In the genomic region with DNA sequence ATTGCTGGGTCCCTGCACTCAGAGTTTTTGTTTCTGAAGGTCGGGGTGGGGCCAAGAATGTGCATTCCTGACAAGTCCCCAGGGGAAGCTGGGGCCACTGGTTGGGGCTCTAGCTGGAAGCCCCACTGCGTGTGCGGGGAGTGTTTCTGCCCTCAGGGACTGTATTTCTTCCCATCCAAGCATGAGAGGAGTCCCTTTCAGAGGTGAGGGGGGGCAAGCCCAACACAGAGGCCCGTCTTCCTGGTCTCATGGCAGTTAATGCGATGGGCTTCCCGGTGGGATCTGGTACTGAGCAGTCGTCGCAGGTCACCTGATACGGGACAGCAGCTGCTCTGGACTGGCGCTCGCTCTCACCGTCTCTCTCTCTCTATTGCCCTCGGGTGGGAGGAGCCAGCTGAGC, we compare ENCODE assay signal across 23 cellular contexts. TPM values are rescaled to one million over a fixed set of nuclear protein-coding genes. Genes with fewer than 3 reads are reported as not detected.
DNase-seq lines count a peak whose midpoint lies in the region; ATAC-seq, FAIRE-seq and TF ChIP-seq lines count a peak whose summit lies in the region.
"Had no signal": no experiment of that assay in that cellular context is flagged by ENCODE, and none has a peak within 500 bp of the region (broad histone marks: within the 10 kb centered on the region; RNA-seq: fewer than 3 reads in every experiment).

No MANE protein-coding gene starts in this region.

- H3K4me3 ChIP-seq in esophagus muscularis mucosa (no peak overlapping the region), HepG2 (replicated peaks in 1 of 3; ENCODE audit: insufficient read depth in 1 of 3, low read depth in 2 of 3, low read length in 3 of 3) (no peak overlapping the region)

- H4K20me1 ChIP-seq in HepG2 (ENCODE audit: insufficient read depth, low read length): no peaks in the 10 kb centered on the region; the same call in 1 of the 2 replicates

- H3K27ac ChIP-seq in esophagus muscularis mucosa (replicated peaks in 1 of 4) (no peak overlapping the region), HepG2 (ENCODE audit: extremely low read length, insufficient read depth, low read length) (no peak overlapping the region)
- H3K27ac ChIP-seq: C4-2B had no signal

- BruUV-seq in HepG2 (replicated peaks; lab: Mats Ljungman, UMichigan): no TSS peak

- in situ Hi-C loops in HepG2 (cut with HindIII; ENCODE audit: extremely low pct_ligation_motif_present, low pct_unique_long_range_greater_than_20kb): no loop called here

- CTCF ChIA-PET in HepG2 (lab: Yijun Ruan, JAX; ENCODE audit: low intra/inter-chr PET ratio, low total read pairs): no interaction called here

- H3K4me2 ChIP-seq in HepG2 (ENCODE audit: low read depth, low read length): no peak overlapping the region

- TF ChIP-seq EP300 in esophagus muscularis mucosa (IDR thresholded peaks at IDR 0.05) (no peak), HepG2 (IDR thresholded peaks at IDR 0.05; ENCODE audit: low read depth in 2 of 2, low read length in 2 of 2) (no peak), HepG2 (CRISPR knock-in tag; IDR thresholded peaks at IDR 0.05; ENCODE audit: borderline replicate concordance) (no peak)

- WGBS in esophagus muscularis mucosa: 89% methylated on average over 13 of the region's 13 CpGs
- WGBS in HepG2 (ENCODE audit: low lambda C conversion rate): 18% methylated on average over 3 of the region's 13 CpGs

- TF ChIP-seq RAD21 in HepG2 (CRISPR knock-in tag; IDR thresholded peaks at IDR 0.05): no peak

- peaks cover 0 to 12% (median 0%) of the 10 kb centered on the region in 4 donors for H3K27me3 ChIP-seq in esophagus muscularis mucosa
- peaks cover 0 to 4% of the 10 kb centered on the region in 2 experiments; a peak in 3 of 5 replicates for H3K27me3 ChIP-seq in HepG2 (ENCODE audit: control insufficient read depth in 1 of 2, insufficient read depth in 2 of 2, low read length in 2 of 2)

- H2AFZ ChIP-seq in HepG2 (ENCODE audit: low read length): no peak overlapping the region

- no peak for ATAC-seq in HG03565 (IDR thresholded peaks at IDR 0.05; ENCODE audit: unreplicated experiment)
- no peak for ATAC-seq in HepG2
- ATAC-seq: Right ventricle myocardium inferior had no signal

- H3K9ac ChIP-seq in ES-I3 (ENCODE audit: low read depth, low read length) (peak overlapping the region; percentile 29; the same call in 1 of the 2 replicates), HepG2 (ENCODE audit: insufficient read depth, low read depth, low read length) (no peak overlapping the region)

- DNase-seq in LHCN-M2 (ENCODE audit: low read depth) (peak; percentile 9), esophagus muscularis mucosa (ENCODE audit: extremely low spot score) (peak; percentile 60), mesenteric fat pad (ENCODE audit: low spot score) (peak; percentile 82), HepG2 (ENCODE audit: low spot score) (no peak)
- no peak for DNase-seq in activated CD8-positive, alpha-beta memory T cell treated with anti-CD3 and anti-CD28 coated beads for 24 hours
- no peak for DNase-seq in effector CD8-positive, alpha-beta T cell (lab: John Stamatoyannopoulos, UW)
- DNase-seq: Calu3; CD8-positive, alpha-beta memory T cell; DMS153; EL; KG1; NCI-H1092 treated with DMSO at 0.1 percent for 48 hours; NCI-H1436 treated with DMSO at 0.1 percent for 48 hours; NCI-H1930; NCI-H774 had no signal

- H3K79me2 ChIP-seq in HepG2 (ENCODE audit: insufficient read depth, low read length): no peaks in the 10 kb centered on the region

- intact Hi-C loops in esophagus muscularis mucosa (cut with DNase I) (no loop called here), HepG2 (cut with micrococcal nuclease; ENCODE audit: unreplicated experiment) (no loop called here)

- H3K36me3 ChIP-seq in ES-I3 (ENCODE audit: insufficient read depth, low read length): no peaks in the 10 kb centered on the region
- H3K36me3 ChIP-seq in esophagus muscularis mucosa: no peaks in the 10 kb centered on the region
- no peaks in the 10 kb centered on the region for H3K36me3 ChIP-seq in HepG2 (replicated peaks in 1 of 2; ENCODE audit: control insufficient read depth in 1 of 2, insufficient read depth in 2 of 2, low read length in 2 of 2)

- TF ChIP-seq POLR2A in esophagus muscularis mucosa (IDR thresholded peaks at IDR 0.05; ENCODE audit: low read depth): no peak
- no peak for TF ChIP-seq POLR2A in HepG2 (IDR thresholded peaks at IDR 0.05; ENCODE audit: insufficient read depth in 1 of 2, low read depth in 2 of 2, low read length in 2 of 2)

- no peak for FAIRE-seq in HepG2 (lab: Jason Lieb, UNC)
- FAIRE-seq: A204.1, H54 had no signal

- TF ChIP-seq CTCF in esophagus muscularis mucosa (IDR thresholded peaks at IDR 0.05) (no peak), HepG2 (CRISPR knock-in tag; IDR thresholded peaks at IDR 0.05) (no peak)

- no peaks in the 10 kb centered on the region for H3K4me1 ChIP-seq in ES-I3 (ENCODE audit: insufficient read depth, low read length)
- H3K4me1 ChIP-seq in esophagus muscularis mucosa: no peaks in the 10 kb centered on the region
- no peaks in the 10 kb centered on the region for H3K4me1 ChIP-seq in HepG2 (ENCODE audit: insufficient read depth, low read length)

- POLR2A ChIA-PET in HepG2 (lab: Yijun Ruan, JAX): no interaction called here

- H3K9me3 ChIP-seq in ES-I3 (ENCODE audit: control insufficient read depth, insufficient read depth, low read length) (no peaks in the 10 kb centered on the region; the same call in 1 of the 2 replicates), esophagus muscularis mucosa (peaks cover 0 to 12% (median 0%) of the 10 kb centered on the region in 4 donors), HepG2 (ENCODE audit: low read length) (no peaks in the 10 kb centered on the region; the same call in 1 of the 2 replicates)

TF ChIP-seq in HepG2, 621 proteins besides CTCF, POLR2A, EP300 and RAD21:
- TF ChIP-seq ZNF354B (CRISPR knock-in tag; IDR thresholded peaks at IDR 0.05) (no peak), SALL2 (CRISPR knock-in tag; IDR thresholded peaks at IDR 0.05) (no peak), SIX1 (CRISPR knock-in tag; IDR thresholded peaks at IDR 0.05; ENCODE audit: borderline replicate concordance) (no peak), ZNF781 (CRISPR knock-in tag; IDR thresholded peaks at IDR 0.05; ENCODE audit: borderline replicate concordance, not compliant biosample characterization) (no peak)

RNA-seq across cellular contexts. Expression of gene GPR12, which starts 50.4 kb away (rescaled TPM):
- total RNA-seq in LHCN-M2 (2014; rRNA removed) (not detected in 2 replicates), esophagus muscularis mucosa (under 1 TPM in 3 of 4 donors, not detected in 1; 0.11 to 0.26 (median 0.17) TPM), mesenteric fat pad (not detected), HepG2 (2016; rRNA removed; fragmentation: Illumina TruSeq; extraction: Trizol) (not detected in 2 replicates)
- polyA plus RNA-seq in LHCN-M2 (2012): not detected
- total RNA-seq in HepG2 (2016; cell fraction: cytosol; rRNA removed; fragmentation: Illumina TruSeq; extraction: Trizol; ENCODE audit: low read depth): 0.09 TPM in 1 of 2 replicates, not detected in the other
- total RNA-seq in HepG2 (2016; cell fraction: insoluble cytoplasmic fraction; rRNA removed; fragmentation: Illumina TruSeq; extraction: Trizol): not detected in 2 replicates
- not detected in 2 replicates for total RNA-seq in HepG2 (2016; cell fraction: membrane; rRNA removed; fragmentation: Illumina TruSeq; extraction: Trizol)
- not detected in 2 replicates for total RNA-seq in HepG2 (2016; cell fraction: nucleus; rRNA removed; fragmentation: Illumina TruSeq; extraction: Trizol)
- polyA plus RNA-seq in HepG2 (2011; rRNA removed): not detected in 2 replicates
- not detected in 2 replicates for polyA plus RNA-seq in HepG2 (2011; cell fraction: cytosol; rRNA removed)
- not detected in 2 replicates for polyA plus RNA-seq in HepG2 (2011; cell fraction: nucleus; rRNA removed)
- polyA plus RNA-seq in HepG2 (2012): not detected in 2 replicates
- not detected in 2 replicates for polyA plus RNA-seq in HepG2 (2016; cell fraction: cytosol; fragmentation: Illumina TruSeq; extraction: Trizol; ENCODE audit: low read depth)
- not detected in 2 replicates for polyA plus RNA-seq in HepG2 (2016; cell fraction: insoluble cytoplasmic fraction; fragmentation: Illumina TruSeq; extraction: Trizol; ENCODE audit: low read depth)
- polyA plus RNA-seq in HepG2 (2016; cell fraction: membrane; fragmentation: Illumina TruSeq; extraction: Trizol; ENCODE audit: low read depth): not detected in 2 replicates
- polyA plus RNA-seq in HepG2 (2016; cell fraction: nucleus; fragmentation: Illumina TruSeq; extraction: Trizol; ENCODE audit: insufficient read depth, low read depth): not detected in 2 replicates
- not detected in 2 replicates for polyA minus RNA-seq in HepG2 (2011; rRNA and poly(A)+ RNA removed; ENCODE audit: low replicate concordance)
- polyA minus RNA-seq in HepG2 (2011; cell fraction: cytosol; rRNA and poly(A)+ RNA removed): not detected in 2 replicates
- not detected in 2 replicates for polyA minus RNA-seq in HepG2 (2011; cell fraction: nucleus; rRNA and poly(A)+ RNA removed)
- total RNA-seq: Calu3; CD8-positive, alpha-beta memory T cell; NCI-H460; SK-MEL-5 had no signal
- polyA plus RNA-seq: CD8-positive, alpha-beta memory T cell had no signal

Comparison
In these comparisons a context has a peak if more than half of its experiments do, and no peak if none do; other contexts are left out.
1. DNase-seq: peak in LHCN-M2 (single experiment), esophagus muscularis mucosa (single experiment) and mesenteric fat pad (single experiment); none in activated CD8-positive, alpha-beta memory T cell treated with anti-CD3 and anti-CD28 coated beads for 24 hours (single experiment), HepG2 (single experiment) and effector CD8-positive, alpha-beta T cell (single experiment).